In genomic region chr2:151976945-151977353, GRCh38 we compare ENCODE assay signal across 12 cellular contexts.
A peak's percentile ranks its signal among the peaks of the same experiment; 100 is the strongest.
DNase-seq lines count a peak whose midpoint lies in the region; ATAC-seq and TF ChIP-seq lines count a peak whose summit lies in the region.
"Had no signal": no experiment of that assay in that cellular context is flagged by ENCODE, and none has a peak within 500 bp of the region (broad histone marks: within the 10 kb centered on the region; RNA-seq: fewer than 3 reads in every experiment).

No MANE protein-coding gene starts in this region.

- TF ChIP-seq EP300 in ovary (IDR thresholded peaks at IDR 0.05): no peak

- intact Hi-C loops in gastrocnemius medialis (cut with DNase I; ENCODE audit: low total_unique reads) (no loop called here), ovary (cut with DNase I) (no loop called here)

- H3K27me3 ChIP-seq in gastrocnemius medialis: no peaks in the 10 kb centered on the region
- no peaks in the 10 kb centered on the region for H3K27me3 ChIP-seq in ovary
- H3K27me3 ChIP-seq: body of pancreas had no signal

- no peak overlapping the region for H3K27ac Mint-ChIP-seq in stimulated activated effector memory CD8-positive, alpha-beta T cell treated with anti-CD3 and anti-CD28 coated beads, Interleukin-12 subunit alpha, Interleukin-12 subunit beta, amount 100 ng/mL, for 72 hours

- no peak overlapping the region for H3K4me3 ChIP-seq in gastrocnemius medialis
- no peak overlapping the region for H3K4me3 ChIP-seq in ovary
- H3K4me3 ChIP-seq: body of pancreas, psoas muscle had no signal

- H3K4me1 ChIP-seq in gastrocnemius medialis (no peaks in the 10 kb centered on the region), ovary (ENCODE audit: insufficient read depth) (no peaks in the 10 kb centered on the region)
- H3K4me1 ChIP-seq: body of pancreas, psoas muscle had no signal

- peak in 2 of 3 donors; percentile 3 to 4 for DNase-seq in stimulated activated CD4-positive, alpha-beta T cell treated with anti-CD3 and anti-CD28 coated beads, Interleukin-12 subunit alpha, Interleukin-12 subunit beta, amount 100 ng/mL, for 48 hours (ENCODE audit: low read depth in 2 of 3, low spot score in 1 of 3)
- DNase-seq in stimulated activated CD4-positive, alpha-beta T cell treated with anti-CD3 and anti-CD28 coated beads, Interleukin-4, amount 100 ng/mL, for 1 hour: no peak
- DNase-seq in stimulated activated effector memory CD8-positive, alpha-beta T cell treated with anti-CD3 and anti-CD28 coated beads, Interleukin-12 subunit alpha, Interleukin-12 subunit beta, amount 100 ng/mL, for 72 hours (ENCODE audit: low spot score in 2 of 2): peak; percentile 5 to 72
- DNase-seq in gastrocnemius medialis (no peak), ovary (no peak)
- no peak for DNase-seq in central memory CD4-positive, alpha-beta T cell
- DNase-seq: body of pancreas, Karpas-422, psoas muscle, SW 1271 had no signal

- peaks cover 4% of the 10 kb centered on the region for H3K4me1 Mint-ChIP-seq in stimulated activated effector memory CD8-positive, alpha-beta T cell treated with anti-CD3 and anti-CD28 coated beads, Interleukin-12 subunit alpha, Interleukin-12 subunit beta, amount 100 ng/mL, for 72 hours

- H3K4me3 Mint-ChIP-seq in stimulated activated effector memory CD8-positive, alpha-beta T cell treated with anti-CD3 and anti-CD28 coated beads, Interleukin-12 subunit alpha, Interleukin-12 subunit beta, amount 100 ng/mL, for 72 hours: no peak overlapping the region

- H3K9me3 Mint-ChIP-seq in stimulated activated effector memory CD8-positive, alpha-beta T cell treated with anti-CD3 and anti-CD28 coated beads, Interleukin-12 subunit alpha, Interleukin-12 subunit beta, amount 100 ng/mL, for 72 hours: no peaks in the 10 kb centered on the region

- in situ Hi-C loops in gastrocnemius medialis (cut with MboI; ENCODE audit: low sequenced_read_pairs in 4 of 4): no loop called here

- H3K36me3 Mint-ChIP-seq in stimulated activated effector memory CD8-positive, alpha-beta T cell treated with anti-CD3 and anti-CD28 coated beads, Interleukin-12 subunit alpha, Interleukin-12 subunit beta, amount 100 ng/mL, for 72 hours: no peaks in the 10 kb centered on the region

- WGBS in ovary, 3 donors: 89 to 91% (median 91%) methylated on average over 2 of the region's 2 CpGs

- H3K9me3 ChIP-seq in gastrocnemius medialis: no peaks in the 10 kb centered on the region
- H3K9me3 ChIP-seq in ovary: no peaks in the 10 kb centered on the region
- H3K9me3 ChIP-seq: body of pancreas, psoas muscle had no signal

- ATAC-seq in GM21447 (IDR thresholded peaks at IDR 0.05; ENCODE audit: unreplicated experiment) (peak; percentile 85), HG03135 (IDR thresholded peaks at IDR 0.05; ENCODE audit: unreplicated experiment) (peak; percentile 75), gastrocnemius medialis (no peak)
- ATAC-seq in stimulated activated effector memory CD8-positive, alpha-beta T cell treated with anti-CD3 and anti-CD28 coated beads, Interleukin-12 subunit alpha, Interleukin-12 subunit beta, amount 100 ng/mL, for 72 hours: peak; percentile 91
- ATAC-seq: body of pancreas, psoas muscle had no signal

- no peak overlapping the region for H3K27ac ChIP-seq in gastrocnemius medialis
- H3K27ac ChIP-seq in ovary: no peak overlapping the region
- H3K27ac ChIP-seq: body of pancreas, psoas muscle had no signal

- TF ChIP-seq CTCF in gastrocnemius medialis (IDR thresholded peaks at IDR 0.05 in 4 of 5, conservative IDR thresholded peaks at IDR 0.05 in 1 of 5) (no peak), ovary (IDR thresholded peaks at IDR 0.05) (no peak)

- H3K36me3 ChIP-seq in gastrocnemius medialis (no peaks in the 10 kb centered on the region), ovary (no peaks in the 10 kb centered on the region)

- no peak for TF ChIP-seq POLR2A in gastrocnemius medialis (IDR thresholded peaks at IDR 0.05)
- no peak for TF ChIP-seq POLR2A in ovary (IDR thresholded peaks at IDR 0.05)

Comparison
In these comparisons a context has a peak if more than half of its experiments do, and no peak if none do; other contexts are left out.
1. DNase-seq: peak in stimulated activated CD4-positive, alpha-beta T cell treated with anti-CD3 and anti-CD28 coated beads, Interleukin-12 subunit alpha, Interleukin-12 subunit beta, amount 100 ng/mL, for 48 hours (2 of 3) and stimulated activated effector memory CD8-positive, alpha-beta T cell treated with anti-CD3 and anti-CD28 coated beads, Interleukin-12 subunit alpha, Interleukin-12 subunit beta, amount 100 ng/mL, for 72 hours (2 of 2); none in stimulated activated CD4-positive, alpha-beta T cell treated with anti-CD3 and anti-CD28 coated beads, Interleukin-4, amount 100 ng/mL, for 1 hour (single experiment), gastrocnemius medialis (0 of 2), central memory CD4-positive, alpha-beta T cell (single experiment) and ovary (0 of 5).
2. ATAC-seq: peak in GM21447 (single experiment), HG03135 (single experiment) and stimulated activated effector memory CD8-positive, alpha-beta T cell treated with anti-CD3 and anti-CD28 coated beads, Interleukin-12 subunit alpha, Interleukin-12 subunit beta, amount 100 ng/mL, for 72 hours (single experiment); none in gastrocnemius medialis (0 of 2).